ENCODE assay signal across 31 cellular contexts in genomic region chrX:136182394-136182793, GRCh38. TPM values are rescaled to one million over a fixed set of nuclear protein-coding genes. Genes with fewer than 3 reads are reported as not detected.
A peak's percentile ranks its signal among the peaks of the same experiment; 100 is the strongest.
DNase-seq lines count a peak whose midpoint lies in the region; ATAC-seq and TF ChIP-seq lines count a peak whose summit lies in the region.
"Had no signal": no experiment of that assay in that cellular context is flagged by ENCODE, and none has a peak within 500 bp of the region (broad histone marks: within the 10 kb centered on the region; RNA-seq: fewer than 3 reads in every experiment).

No MANE protein-coding gene starts in this region.

- H3K9me3 ChIP-seq in right atrium auricular region (no peaks in the 10 kb centered on the region), sigmoid colon (no peaks in the 10 kb centered on the region), uterus (no peaks in the 10 kb centered on the region)
- H3K9me3 ChIP-seq: BLaER1 treated with 17β-estradiol and CSF1 and Interleukin-3, amounts not matched to agents 10 nM and 100 nM; mucosa of descending colon; Peyer's patch; spleen had no signal

- H3K27ac ChIP-seq in right atrium auricular region (peak overlapping the region; percentile 31 to 84), sigmoid colon (peak overlapping the region; percentile 94 to 99 (median 97)), uterus (peak overlapping the region; percentile 81 to 88)
- H3K27ac ChIP-seq: 22Rv1; BLaER1 treated with 17β-estradiol and CSF1 and Interleukin-3, amounts not matched to agents 10 nM and 100 nM; brain microvascular endothelial cell; spleen had no signal

- TF ChIP-seq EP300 in sigmoid colon (IDR thresholded peaks at IDR 0.05), result no peak

- intact Hi-C loops in sigmoid colon (cut with DNase I) (no loop called here), uterus (cut with DNase I; ENCODE audit: low total_unique reads) (no loop called here)

- DNase-seq in NCI-H524 (lab: John Stamatoyannopoulos, UW) (peak; percentile 27 to 70), NCI-H524 treated with DMSO at 0.1 percent for 48 hours (lab: John Stamatoyannopoulos, UW) (no peak), right atrium auricular region (ENCODE audit: low spot score) (no peak), sigmoid colon (peak; percentile 78), uterus (no peak), NCI-H1417 treated with DMSO at 0.1 percent for 48 hours (lab: John Stamatoyannopoulos, UW) (no peak), DMS53 (lab: John Stamatoyannopoulos, UW) (no peak)
- DNase-seq: activated CD4-positive, alpha-beta T cell treated with anti-CD3 and anti-CD28 coated beads for 1 hour; activated CD8-positive, alpha-beta T cell treated with anti-CD3 and anti-CD28 coated beads, Interleukin-2, amount 10 ng/mL, durations not matched to agents 7 days and 5 days; activated naive CD4-positive, alpha-beta T cell treated with anti-CD3 and anti-CD28 coated beads, Interleukin-2, amount 10 ng/mL, durations not matched to agents 7 days and 5 days; brain microvascular endothelial cell; DMS153; glutamatergic neuron; H7; Karpas-422; kidney; mucosa of descending colon; NCI-H2081; NCI-H2227 treated with DMSO at 0.1 percent for 48 hours; NCI-H774; Peyer's patch; SIG-M5; spleen; stimulated activated CD4-positive, alpha-beta T cell treated with anti-CD3 and anti-CD28 coated beads, Interleukin-2, amount 100 ng/mL, for 24 hours; stimulated activated naive CD8-positive, alpha-beta T cell treated with anti-CD3 and anti-CD28 coated beads, Interleukin-15, Interleukin-2, amounts not matched to agents 100 U/mL and 50 U/mL, for 24 hours had no signal

- H3K36me3 ChIP-seq in right atrium auricular region, result no peaks in the 10 kb centered on the region
- H3K36me3 ChIP-seq in sigmoid colon, result no peaks in the 10 kb centered on the region
- H3K36me3 ChIP-seq in uterus, result no peaks in the 10 kb centered on the region
- H3K36me3 ChIP-seq: brain microvascular endothelial cell, Peyer's patch, spleen had no signal

- no peak for TF ChIP-seq POLR2A in sigmoid colon (IDR thresholded peaks at IDR 0.05)
- TF ChIP-seq POLR2A in uterus (IDR thresholded peaks at IDR 0.05), result no peak

- H3K4me3 ChIP-seq in right atrium auricular region (no peak overlapping the region), sigmoid colon (no peak overlapping the region), uterus (no peak overlapping the region)
- H3K4me3 ChIP-seq: BLaER1 treated with 17β-estradiol and CSF1 and Interleukin-3, amounts not matched to agents 10 nM and 100 nM; GM12878; mucosa of descending colon; Peyer's patch; spleen had no signal

- no peak for TF ChIP-seq CTCF in right atrium auricular region (IDR thresholded peaks at IDR 0.05)
- no peak for TF ChIP-seq CTCF in sigmoid colon (IDR thresholded peaks at IDR 0.05)
- no peak for TF ChIP-seq CTCF in uterus (IDR thresholded peaks at IDR 0.05)

- H3K27me3 ChIP-seq in right atrium auricular region (no peaks in the 10 kb centered on the region), sigmoid colon (no peaks in the 10 kb centered on the region), uterus (no peaks in the 10 kb centered on the region)
- H3K27me3 ChIP-seq: brain microvascular endothelial cell, Peyer's patch had no signal

- H3K4me1 ChIP-seq in right atrium auricular region (peaks cover 0 to 29% of the 10 kb centered on the region in 2 donors), sigmoid colon (peaks cover 0 to 85% (median 30%) of the 10 kb centered on the region in 4 donors), uterus (peaks cover 0 to 9% of the 10 kb centered on the region in 2 donors)
- H3K4me1 ChIP-seq: spleen had no signal

- WGBS in sigmoid colon, 2 donors, result 14 to 62% methylated on average over 3 of the region's 3 CpGs

- ATAC-seq in GM18502 (IDR thresholded peaks at IDR 0.05; ENCODE audit: poor library complexity, unreplicated experiment), result no peak
- ATAC-seq: activated CD8-positive, alpha-beta T cell treated with anti-CD3 and anti-CD28 coated beads, Interleukin-2, amount 10 ng/mL, durations not matched to agents 7 days and 5 days; activated T-helper 17 cell treated with anti-CD3 and anti-CD28 coated beads, Interleukin-2, amount 50 U/mL, for 72 hours; GM12878; natural killer cell treated with Interleukin-12 subunit alpha and Interleukin-12 subunit beta and Interleukin-15 and Interleukin-18, amount 100 ng/mL, for 72 hours; stimulated activated naive CD8-positive, alpha-beta T cell treated with anti-CD3 and anti-CD28 coated beads, Interleukin-15, Interleukin-2, amounts not matched to agents 100 U/mL and 50 U/mL, for 24 hours had no signal

RNA-seq across cellular contexts. Expression of gene FHL1, which starts 35.1 kb away (rescaled TPM):
- total RNA-seq in right atrium auricular region (1,000 to 10,000 TPM in 1 of 2 donors, 100 to 1,000 TPM in 1; 869 to 2,468 TPM), sigmoid colon (1,000 to 10,000 TPM in 3 of 4 donors, 100 to 1,000 TPM in 1; 701 to 1,465 (median 1,246) TPM), uterus (100 to 1,000 TPM; 279 to 745 (median 469) TPM)
- 10 to 100 TPM; 27.0 to 73.3 (median 42.2) TPM for polyA plus RNA-seq in sigmoid colon

Comparison
In these comparisons a context has a peak if more than half of its experiments do, and no peak if none do; other contexts are left out.
1. DNase-seq: peak in NCI-H524 (2 of 2) and sigmoid colon (single experiment); none in NCI-H524 treated with DMSO at 0.1 percent for 48 hours (single experiment), right atrium auricular region (single experiment), uterus (0 of 2), NCI-H1417 treated with DMSO at 0.1 percent for 48 hours (single experiment) and DMS53 (single experiment).
2. Peak in every context shown above with its lines, with median percentiles within 50 percentile points of each other: H3K27ac ChIP-seq.